Comparison of ENCODE assay signal across 29 cellular contexts in genomic region chr5:5246736-5247135, GRCh38.
"Had no signal": no experiment of that assay in that cellular context is flagged by ENCODE, and none has a peak within 500 bp of the region (broad histone marks: within the 10 kb centered on the region; RNA-seq: fewer than 3 reads in every experiment).

No MANE protein-coding gene starts in this region.

- H3K4me3 ChIP-seq: adrenal gland, body of pancreas, breast epithelium, Peyer's patch, SJSA1 had no signal

- H3K27me3 ChIP-seq: adrenal gland, body of pancreas, breast epithelium, Peyer's patch, SJSA1 had no signal

- H3K9me3 ChIP-seq: adrenal gland, body of pancreas, breast epithelium, Peyer's patch, SJSA1, SK-N-SH had no signal

- H3K36me3 ChIP-seq: adrenal gland, breast epithelium, Peyer's patch had no signal

- DNase-seq: activated CD4-positive, alpha-beta T cell treated with anti-CD3 and anti-CD28 coated beads, Interleukin-2, amount 10 ng/mL, durations not matched to agents 24 days and 14 days; activated CD4-positive, alpha-beta T cell treated with anti-CD3 and anti-CD28 coated beads, Interleukin-2, amount 50 U/mL, for 4 hours; activated CD8-positive, alpha-beta T cell treated with anti-CD3 and anti-CD28 coated beads for 36 hours; activated gamma-delta T cell; activated naive CD4-positive, alpha-beta T cell treated with anti-CD3 and anti-CD28 coated beads for 36 hours; activated T-cell treated with anti-CD3 and anti-CD28 coated beads, Interleukin-2, amount 50 U/mL, for 1 hour; activated T-cell treated with anti-CD3 and anti-CD28 coated beads, Interleukin-2, amount 50 U/mL, for 72 hours; adrenal gland; body of pancreas; Karpas-422; KBM-7; NCI-H1105; NCI-H1417 treated with DMSO at 0.1 percent for 48 hours; NCI-H187 treated with DMSO at 0.1 percent for 48 hours; NCI-H2081; NCI-H2171 treated with DMSO at 0.1 percent for 48 hours; NCI-H2227 treated with DMSO at 0.1 percent for 48 hours; NCI-H446; NCI-H526; NCI-H748 treated with DMSO at 0.1 percent for 48 hours; NK-92 treated with Interleukin-12 subunit alpha and Interleukin-12 subunit beta, amount 100 ng/mL, for 24 hours; PC-3; Peyer's patch; RPMI8226; SHP77 treated with DMSO at 0.1 percent for 48 hours; SK-N-SH had no signal

- H3K4me2 ChIP-seq: SK-N-SH had no signal

- ATAC-seq: activated CD8-positive, alpha-beta T cell treated with anti-CD3 and anti-CD28 coated beads for 36 hours; activated naive CD4-positive, alpha-beta T cell treated with anti-CD3 and anti-CD28 coated beads, Interleukin-2, amount 50 U/mL, for 72 hours; activated T-cell treated with anti-CD3 and anti-CD28 coated beads, Interleukin-2, amount 50 U/mL, for 72 hours; body of pancreas; PC-3 had no signal

- H3K9ac ChIP-seq: SK-N-SH had no signal

- H3K4me1 ChIP-seq: adrenal gland, body of pancreas, breast epithelium, Peyer's patch had no signal

- H3K27ac ChIP-seq: adrenal gland, body of pancreas, breast epithelium, Peyer's patch, SJSA1 had no signal
